10 cellular contexts compared by ENCODE assay signal in the genomic region with DNA sequence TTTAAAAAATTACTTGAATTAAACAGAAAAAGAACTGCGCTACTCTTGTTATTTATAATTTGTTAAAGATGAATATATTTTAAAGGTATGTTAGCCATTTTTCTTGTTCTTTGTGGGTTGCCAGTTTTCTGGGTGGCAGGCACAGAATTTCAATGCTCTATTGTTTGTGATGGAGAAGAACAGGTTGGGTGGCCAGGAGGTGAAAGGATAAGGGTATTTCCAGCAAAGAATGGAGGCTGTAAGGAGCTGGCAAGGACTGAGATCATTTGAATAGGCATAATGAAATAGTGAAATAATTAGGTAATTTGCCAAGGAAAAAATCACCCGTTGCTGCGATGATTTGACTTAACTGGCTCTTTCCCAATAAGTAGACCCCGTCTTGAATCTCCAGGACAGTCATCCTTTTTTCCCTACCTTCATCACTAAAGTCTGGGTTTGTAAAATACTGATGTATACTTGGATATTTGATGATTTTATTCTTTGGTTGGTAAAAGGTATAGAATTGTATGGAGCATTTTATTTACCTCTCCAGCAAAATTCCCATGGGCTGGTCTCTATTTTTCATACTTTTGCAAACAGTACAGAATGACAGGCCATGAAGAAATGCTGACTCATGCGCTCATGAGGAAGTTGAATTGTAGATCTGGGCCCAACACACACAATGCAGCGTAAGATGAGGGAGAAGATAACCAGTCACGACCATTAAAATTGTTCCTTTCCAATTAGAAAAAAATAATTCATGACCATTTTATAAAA. TPM values are rescaled to one million over a fixed set of nuclear protein-coding genes. Genes with fewer than 3 reads are reported as not detected.
DNase-seq lines count a peak whose midpoint lies in the region; ATAC-seq, FAIRE-seq and TF ChIP-seq lines count a peak whose summit lies in the region.
"Had no signal": no experiment of that assay in that cellular context is flagged by ENCODE, and none has a peak within 500 bp of the region (broad histone marks: within the 10 kb centered on the region; RNA-seq: fewer than 3 reads in every experiment).

No MANE protein-coding gene starts in this region.

- peak overlapping the region; percentile 37; the same call in 1 of the 2 replicates for H3K4me3 Mint-ChIP-seq in HFFc6
- no peak overlapping the region for H3K4me3 Mint-ChIP-seq in activated T-helper 1 cell treated with anti-CD3 and anti-CD28 coated beads, Interleukin-12 subunit alpha, Interleukin-12 subunit beta, Interleukin-2, Interleukin-4 antibody, amounts not matched to agents 30 ng/mL and 10 ng/mL and 1 ng/mL, durations not matched to agents 14 hours and 24 hours and 36 hours

- peak; percentile 21 for DNase-seq in HFFc6
- DNase-seq in RCC 7860 (ENCODE audit: low spot score) = peak; percentile 25
- DNase-seq in erythroblast (lab: John Stamatoyannopoulos, UW) = peak; percentile 81 to 91
- DNase-seq in renal cortical epithelial cell (ENCODE audit: low read depth) = peak; percentile 69
- no peak for DNase-seq in NCI-H1694 treated with DMSO at 0.1 percent for 48 hours (lab: John Stamatoyannopoulos, UW)
- DNase-seq in activated T-helper 1 cell treated with anti-CD3 and anti-CD28 coated beads, Interleukin-12 subunit alpha, Interleukin-12 subunit beta, Interleukin-2, Interleukin-4 antibody, amounts not matched to agents 30 ng/mL and 10 ng/mL and 1 ng/mL, durations not matched to agents 14 hours and 24 hours and 36 hours (ENCODE audit: low spot score) = no peak
- DNase-seq: NCI-H510A treated with DMSO at 0.1 percent for 48 hours; stimulated activated naive CD4-positive, alpha-beta T cell treated with Interleukin-2 at 50 U/mL for 16 hours had no signal

- H3K27ac Mint-ChIP-seq in HFFc6 = peak overlapping the region; percentile 72
- H3K27ac Mint-ChIP-seq in activated T-helper 1 cell treated with anti-CD3 and anti-CD28 coated beads, Interleukin-12 subunit alpha, Interleukin-12 subunit beta, Interleukin-2, Interleukin-4 antibody, amounts not matched to agents 30 ng/mL and 10 ng/mL and 1 ng/mL, durations not matched to agents 14 hours and 24 hours and 36 hours = no peak overlapping the region

- intact Hi-C loops in activated T-helper 1 cell treated with anti-CD3 and anti-CD28 coated beads, Interleukin-12 subunit alpha, Interleukin-12 subunit beta, Interleukin-2, Interleukin-4 antibody, amounts not matched to agents 30 ng/mL and 10 ng/mL and 1 ng/mL, durations not matched to agents 14 hours and 24 hours and 36 hours (cut with micrococcal nuclease) = no loop called here

- TF ChIP-seq POLR2A in erythroblast (IDR thresholded peaks at IDR 0.05; ENCODE audit: low read length) = no peak

- no peak for TF ChIP-seq CTCF in HFFc6 (IDR thresholded peaks at IDR 0.05)

- no peaks in the 10 kb centered on the region; the same call in 1 of the 2 replicates for H3K27me3 Mint-ChIP-seq in HFFc6 (ENCODE audit: insufficient read depth)
- no peaks in the 10 kb centered on the region for H3K27me3 Mint-ChIP-seq in activated T-helper 1 cell treated with anti-CD3 and anti-CD28 coated beads, Interleukin-12 subunit alpha, Interleukin-12 subunit beta, Interleukin-2, Interleukin-4 antibody, amounts not matched to agents 30 ng/mL and 10 ng/mL and 1 ng/mL, durations not matched to agents 14 hours and 24 hours and 36 hours (ENCODE audit: insufficient read depth)

- FAIRE-seq in RCC 7860 (lab: Jason Lieb, UNC) = no peak

- H3K4me1 Mint-ChIP-seq in HFFc6 (ENCODE audit: low read depth) = peaks cover 36% of the 10 kb centered on the region
- H3K4me1 Mint-ChIP-seq in activated T-helper 1 cell treated with anti-CD3 and anti-CD28 coated beads, Interleukin-12 subunit alpha, Interleukin-12 subunit beta, Interleukin-2, Interleukin-4 antibody, amounts not matched to agents 30 ng/mL and 10 ng/mL and 1 ng/mL, durations not matched to agents 14 hours and 24 hours and 36 hours (ENCODE audit: low read depth) = peaks cover 5% of the 10 kb centered on the region

- no peak for ATAC-seq in HG02938 (IDR thresholded peaks at IDR 0.05; ENCODE audit: unreplicated experiment)
- ATAC-seq in HG03378 (IDR thresholded peaks at IDR 0.05; ENCODE audit: unreplicated experiment) = no peak

- H3K36me3 Mint-ChIP-seq in HFFc6 (ENCODE audit: low read depth) = no peaks in the 10 kb centered on the region
- H3K36me3 Mint-ChIP-seq in activated T-helper 1 cell treated with anti-CD3 and anti-CD28 coated beads, Interleukin-12 subunit alpha, Interleukin-12 subunit beta, Interleukin-2, Interleukin-4 antibody, amounts not matched to agents 30 ng/mL and 10 ng/mL and 1 ng/mL, durations not matched to agents 14 hours and 24 hours and 36 hours (ENCODE audit: low read depth) = no peaks in the 10 kb centered on the region

- no peaks in the 10 kb centered on the region for H3K9me3 Mint-ChIP-seq in HFFc6
- no peaks in the 10 kb centered on the region for H3K9me3 Mint-ChIP-seq in activated T-helper 1 cell treated with anti-CD3 and anti-CD28 coated beads, Interleukin-12 subunit alpha, Interleukin-12 subunit beta, Interleukin-2, Interleukin-4 antibody, amounts not matched to agents 30 ng/mL and 10 ng/mL and 1 ng/mL, durations not matched to agents 14 hours and 24 hours and 36 hours

RNA-seq across cellular contexts. Expression of a gene that starts 2.5 kb away (rescaled TPM):
- 1 to 10 TPM in 4 of 6 experiments, under 1 TPM in 2; 0.14 to 7.1 (median 5.7) TPM for total RNA-seq in HFFc6 (2021; fragmentation: NEBNext Ultra II Directional; extraction: Animal tissue kit (Norgen Biotek cat#: 25700))
- total RNA-seq in renal cortical epithelial cell = 27.8 and 59.4 TPM in 2 replicates
- 2.0 and 3.0 TPM in 2 replicates for total RNA-seq in activated T-helper 1 cell treated with anti-CD3 and anti-CD28 coated beads, Interleukin-12 subunit alpha, Interleukin-12 subunit beta, Interleukin-2, Interleukin-4 antibody, amounts not matched to agents 30 ng/mL and 10 ng/mL and 1 ng/mL, durations not matched to agents 14 hours and 24 hours and 36 hours

Comparison
In these comparisons a context has a peak if more than half of its experiments do, and no peak if none do; other contexts are left out.
1. DNase-seq: peak in HFFc6 (single experiment), RCC 7860 (single experiment), erythroblast (2 of 2) and renal cortical epithelial cell (single experiment); none in NCI-H1694 treated with DMSO at 0.1 percent for 48 hours (single experiment) and activated T-helper 1 cell treated with anti-CD3 and anti-CD28 coated beads, Interleukin-12 subunit alpha, Interleukin-12 subunit beta, Interleukin-2, Interleukin-4 antibody, amounts not matched to agents 30 ng/mL and 10 ng/mL and 1 ng/mL, durations not matched to agents 14 hours and 24 hours and 36 hours (single experiment).